ENCODE assay signal across 8 cellular contexts in the genomic region with DNA sequence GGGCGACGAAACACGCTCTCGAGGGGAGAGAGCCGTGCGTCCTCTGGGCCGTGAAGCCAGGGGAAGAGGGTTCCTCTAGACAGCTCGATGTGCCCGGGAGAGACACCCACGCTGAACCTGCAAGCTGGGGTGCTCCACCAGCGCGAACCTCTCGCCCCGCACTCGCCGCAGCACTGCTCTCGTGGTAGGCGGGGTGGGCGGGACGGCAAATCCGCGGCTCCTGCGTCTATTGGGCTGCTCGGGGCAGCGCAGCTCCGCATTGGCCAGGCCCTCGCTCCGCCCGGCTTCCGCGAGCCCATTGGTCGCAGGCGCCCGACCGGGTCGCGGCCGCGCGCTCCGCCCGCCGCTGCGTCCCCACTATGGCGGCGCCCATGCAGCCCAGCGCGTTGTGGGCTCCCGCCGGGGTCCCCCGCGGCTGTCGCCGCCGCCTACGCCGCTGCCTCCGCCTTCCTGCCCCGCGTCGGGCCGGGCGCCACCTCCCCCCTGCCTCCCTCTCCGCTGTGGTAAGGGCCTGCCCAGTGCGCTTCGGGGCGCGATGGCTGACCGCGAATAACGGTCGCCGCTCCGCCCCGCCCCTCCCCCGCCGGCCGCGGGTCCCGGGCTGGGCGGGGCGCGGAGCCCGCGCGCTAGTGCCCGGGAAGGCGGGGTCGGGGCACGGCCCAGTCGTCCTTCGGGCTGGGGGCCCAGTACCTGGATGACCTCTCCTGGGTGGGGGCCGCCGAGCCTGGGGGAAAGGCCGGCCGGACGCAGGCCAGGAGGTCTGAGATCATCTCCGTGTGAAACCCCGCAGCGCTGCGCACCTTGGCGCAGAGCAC. TPM values are rescaled to one million over a fixed set of nuclear protein-coding genes. Genes with fewer than 3 reads are reported as not detected.
A peak's percentile ranks its signal among the peaks of the same experiment; 100 is the strongest.
DNase-seq lines count a peak whose midpoint lies in the region; ATAC-seq, FAIRE-seq and TF ChIP-seq lines count a peak whose summit lies in the region.

Gene ST3GAL3, plus strand, starts transcription at position 346 of the 815 bp plus-strand sequence. CDS start 28,727 bp downstream, outside the sequence.

- peak; percentile 41 for TF ChIP-seq EP300 in neural cell (conservative IDR thresholded peaks at IDR 0.05; ENCODE audit: poor library complexity, severe bottlenecking)

- peaks cover 46% of the 10 kb centered on the region for H3K4me1 ChIP-seq in Loucy (ENCODE audit: insufficient read depth, low read length, poor library complexity, severe bottlenecking)

- H3K9ac ChIP-seq in Loucy (ENCODE audit: low read depth, low read length, poor library complexity, severe bottlenecking) (peak within 1 kb of the TSS; percentile 94), neural cell (ENCODE audit: low read length) (peak within 1 kb of the TSS; percentile 72)

- FAIRE-seq in H54 (lab: Jason Lieb, UNC) = no peak

- H3K27me3 ChIP-seq in Loucy (ENCODE audit: insufficient read depth, low read length, poor library complexity, severe bottlenecking) (no peaks in the 10 kb centered on the region), neural cell (ENCODE audit: insufficient read depth, low read depth, low read length) (no peaks in the 10 kb centered on the region)

- H3K79me2 ChIP-seq in Loucy (ENCODE audit: insufficient read depth, low read length) (peaks cover 54% of the 10 kb centered on the region), neural cell (replicated peaks; ENCODE audit: insufficient read depth, low read length) (peaks cover 11% of the 10 kb centered on the region)

- no peak for TF ChIP-seq RAD21 in neural cell (conservative IDR thresholded peaks at IDR 0.05)

- H3K9me3 ChIP-seq in Loucy (ENCODE audit: insufficient read depth, low read depth, low read length) = no peaks in the 10 kb centered on the region
- H3K9me3 ChIP-seq in neural cell (ENCODE audit: low read length) = no peaks in the 10 kb centered on the region

- peak within 1 kb of the TSS; percentile 39 for H3K27ac ChIP-seq in neural cell (ENCODE audit: low read length)

- peak within 1 kb of the TSS; percentile 86 for H2AFZ ChIP-seq in Loucy (ENCODE audit: low read length)
- H2AFZ ChIP-seq in neural cell (ENCODE audit: low read depth, low read length) = peak within 1 kb of the TSS; percentile 65

- H3K4me3 ChIP-seq in Loucy (ENCODE audit: low read length, poor library complexity, severe bottlenecking) (peak within 1 kb of the TSS; percentile 85), neural cell (ENCODE audit: low read length) (peak within 1 kb of the TSS; percentile 95)

- peak; percentile 95 for TF ChIP-seq POLR2A in H54 (IDR thresholded peaks at IDR 0.05; ENCODE audit: low read depth, low read length)

- peak within 1 kb of the TSS; percentile 92 to 97 for H3K27ac Mint-ChIP-seq in stimulated activated naive CD8-positive, alpha-beta T cell treated with anti-CD3 and anti-CD28 coated beads, Interleukin-15, amount 100 ng/mL, for 72 hours

- H4K20me1 ChIP-seq in Loucy (ENCODE audit: insufficient read depth, low read length, poor library complexity, severe bottlenecking) (no peaks in the 10 kb centered on the region), neural cell (ENCODE audit: insufficient read depth) (no peaks in the 10 kb centered on the region)

- no peaks in the 10 kb centered on the region for H3F3A ChIP-seq in Loucy (ENCODE audit: low read depth)
- H3F3A ChIP-seq in neural cell (ENCODE audit: insufficient read depth, low read length, poor library complexity, severe bottlenecking) = no peaks in the 10 kb centered on the region

- H3K4me1 Mint-ChIP-seq in stimulated activated naive CD8-positive, alpha-beta T cell treated with anti-CD3 and anti-CD28 coated beads, Interleukin-15, amount 100 ng/mL, for 72 hours = peaks cover 42% of the 10 kb centered on the region

- H3K9me3 Mint-ChIP-seq in stimulated activated naive CD8-positive, alpha-beta T cell treated with anti-CD3 and anti-CD28 coated beads, Interleukin-15, amount 100 ng/mL, for 72 hours = no peaks in the 10 kb centered on the region

- peak; percentile 97 for ATAC-seq in stimulated activated naive CD8-positive, alpha-beta T cell treated with anti-CD3 and anti-CD28 coated beads, Interleukin-15, amount 100 ng/mL, for 72 hours

- H3K36me3 ChIP-seq in Loucy (ENCODE audit: insufficient read depth, low read length) (peaks cover 31% of the 10 kb centered on the region; the same call in 1 of the 2 replicates), neural cell (ENCODE audit: insufficient read depth, low read length) (no peaks in the 10 kb centered on the region)

- H3K9me2 ChIP-seq in Loucy (replicated peaks; ENCODE audit: low read depth, low read length) (no peaks in the 10 kb centered on the region), neural cell (ENCODE audit: insufficient read depth, low read length) (no peaks in the 10 kb centered on the region)

- H3K4me2 ChIP-seq in Loucy (ENCODE audit: low read depth, low read length, poor library complexity, severe bottlenecking) (peak within 1 kb of the TSS; percentile 90), neural cell (ENCODE audit: low read length) (peak within 1 kb of the TSS; percentile 93)

- peak within 1 kb of the TSS; percentile 91 to 98 for H3K4me3 Mint-ChIP-seq in stimulated activated naive CD8-positive, alpha-beta T cell treated with anti-CD3 and anti-CD28 coated beads, Interleukin-15, amount 100 ng/mL, for 72 hours

- TF ChIP-seq CTCF in Loucy (conservative IDR thresholded peaks at IDR 0.05; ENCODE audit: low read length) (no peak), neural cell (IDR thresholded peaks at IDR 0.05; ENCODE audit: poor library complexity, severe bottlenecking) (peak; percentile 7)

- DNase-seq in EL = peak; percentile 94
- peak; percentile 90 for DNase-seq in H54 (ENCODE audit: insufficient read length, low spot score)
- peak; percentile 86 to 94 for DNase-seq in SHP77 (lab: John Stamatoyannopoulos, UW)
- DNase-seq in activated effector memory CD4-positive, alpha-beta T cell treated with Interleukin-2 at 50 U/mL for 16 hours = peak; percentile 86
- DNase-seq in fibroblast of the conjunctiva (ENCODE audit: low read depth) = peak; percentile 81
- DNase-seq in stimulated activated naive CD8-positive, alpha-beta T cell treated with anti-CD3 and anti-CD28 coated beads, Interleukin-15, amount 100 ng/mL, for 72 hours = peak; percentile 92 to 94

- no peaks in the 10 kb centered on the region for H3K27me3 Mint-ChIP-seq in stimulated activated naive CD8-positive, alpha-beta T cell treated with anti-CD3 and anti-CD28 coated beads, Interleukin-15, amount 100 ng/mL, for 72 hours

TF ChIP-seq in neural cell, 6 proteins besides CTCF, POLR2A, EP300 and RAD21:
- TF ChIP-seq POLR2AphosphoS5 (IDR thresholded peaks at IDR 0.05) (peak; percentile 73), EZH2 (IDR thresholded peaks at IDR 0.05; ENCODE audit: borderline replicate concordance, insufficient read depth, low read length, poor library complexity, severe bottlenecking) (no peak), SMC3 (conservative IDR thresholded peaks at IDR 0.05; ENCODE audit: poor library complexity) (peak; percentile 40), MXI1 (conservative IDR thresholded peaks at IDR 0.05; ENCODE audit: poor library complexity, severe bottlenecking) (peak; percentile 99)

RNA-seq across cellular contexts. Expression of gene ST3GAL3, which starts in this region (rescaled TPM):
- polyA plus RNA-seq in neural cell = 36.8 and 37.8 TPM in 2 replicates
- polyA minus RNA-seq in neural cell = 33.6 and 37.0 TPM in 2 replicates

Comparison
In these comparisons a context has a peak if more than half of its experiments do, and no peak if none do; other contexts are left out.
1. Peak in every context shown above with its lines: DNase-seq, ATAC-seq, H3K4me3 ChIP-seq and H3K27ac ChIP-seq.